ENCODE assay signal across 8 cellular contexts in the genomic region with DNA sequence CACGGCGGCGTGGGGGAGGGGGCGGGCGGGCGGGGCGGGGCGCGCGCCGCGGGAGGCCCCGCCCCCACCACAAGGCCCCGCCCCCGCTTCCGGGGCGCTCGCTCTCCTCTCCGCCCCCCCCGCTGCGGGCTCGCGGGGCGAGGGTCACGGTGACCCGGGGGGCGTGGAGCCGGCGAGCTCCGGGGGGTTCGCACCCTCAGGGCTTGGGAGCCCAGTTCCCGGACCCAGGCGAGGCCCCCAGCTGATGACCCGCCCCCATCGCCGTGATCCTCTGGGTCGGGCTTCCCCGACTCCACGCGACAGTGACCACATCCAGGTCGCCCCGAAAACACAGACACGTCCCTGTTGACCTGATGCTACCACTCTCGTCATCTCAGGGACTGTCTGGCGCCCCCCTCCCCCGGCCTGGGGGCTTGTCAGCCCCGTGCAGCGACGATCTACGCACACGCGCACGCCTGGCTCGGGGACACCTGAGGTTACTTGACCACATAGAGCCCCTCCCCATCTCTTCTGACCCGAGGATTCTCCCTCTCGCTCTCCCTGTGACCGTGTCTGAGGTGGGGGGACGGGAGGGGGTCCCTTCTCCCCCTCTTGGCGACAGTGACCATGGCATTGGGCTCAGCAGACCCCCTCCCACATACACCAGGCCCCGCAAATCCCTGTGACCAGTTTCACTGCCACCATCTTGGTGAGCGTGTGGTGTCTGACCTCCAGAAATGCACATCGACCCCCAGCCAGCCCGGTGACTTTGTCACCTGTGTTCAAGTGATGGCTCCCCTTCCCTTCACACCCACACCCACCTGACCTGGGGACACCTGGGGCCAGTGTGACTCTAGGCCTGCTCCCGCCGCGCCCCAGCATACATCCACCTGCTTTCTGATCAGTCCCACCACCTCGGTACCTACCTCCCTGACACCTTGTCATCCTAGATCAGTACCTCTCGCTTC. TPM values are rescaled to one million over a fixed set of nuclear protein-coding genes. Genes with fewer than 3 reads are reported as not detected.
A peak's percentile ranks its signal among the peaks of the same experiment; 100 is the strongest.
DNase-seq lines count a peak whose midpoint lies in the region; ATAC-seq and TF ChIP-seq lines count a peak whose summit lies in the region.

No MANE protein-coding gene starts in this region.

- H3K4me3 Mint-ChIP-seq in T-helper 17 cell (peak overlapping the region; percentile 91), mesothelial cell of epicardium (peak overlapping the region; percentile 85)

- H3K27me3 Mint-ChIP-seq in T-helper 17 cell (no peaks in the 10 kb centered on the region), mesothelial cell of epicardium (ENCODE audit: low read depth) (peaks cover 2% of the 10 kb centered on the region)

- H3K36me3 Mint-ChIP-seq in T-helper 17 cell (ENCODE audit: low read depth) (no peaks in the 10 kb centered on the region), mesothelial cell of epicardium (peaks cover 3% of the 10 kb centered on the region)

- intact Hi-C loops in dorsolateral prefrontal cortex (cut with DNase I) (loop anchor here in 1 of 2 donors (1.0 to 10.0 kb wide), 3 partner anchors 16 to 220 kb away; a partner anchor contains a TSS), transverse colon (cut with DNase I; ENCODE audit: low total_unique reads) (loop anchor here (5.0 kb wide), 1 partner anchor 1547 kb away; no protein-coding TSS in a partner anchor)

- POLR2A ChIA-PET in AG04449 (lab: Yijun Ruan, JAX), result interaction anchor here (0.6 to 1.6 kb wide), 7 partner anchors 11 to 472 kb away, joined by 3 to 13 read pairs (median 6); a partner anchor contains a TSS

- H3K27ac Mint-ChIP-seq in T-helper 17 cell, result peak overlapping the region; percentile 97
- H3K27ac Mint-ChIP-seq in mesothelial cell of epicardium, result peak overlapping the region; percentile 64

- peak; percentile 42 for ATAC-seq in GM18511 (IDR thresholded peaks at IDR 0.05; ENCODE audit: unreplicated experiment)
- peak; percentile 19 for ATAC-seq in HG03039 (IDR thresholded peaks at IDR 0.05; ENCODE audit: unreplicated experiment)
- peak; percentile 68 for ATAC-seq in T-helper 17 cell

- in situ Hi-C loops in transverse colon (cut with MboI; ENCODE audit: low pct_ligation_motif_present in 1 of 4, low pct_unique_long_range_greater_than_20kb in 1 of 4, low sequenced_read_pairs in 3 of 4), result no loop called here

- H3K27ac ChIP-seq in dorsolateral prefrontal cortex (peak overlapping the region in 56 of 59 donors; percentile 54 to 97 (median 89)), transverse colon (peak overlapping the region; percentile 86 to 91 (median 88))

- TF ChIP-seq CTCF in AG04449 (IDR thresholded peaks at IDR 0.05; ENCODE audit: insufficient read depth, low read length, missing control alignments), result no peak
- no peak for TF ChIP-seq CTCF in dorsolateral prefrontal cortex (IDR thresholded peaks at IDR 0.05 in 54 of 56, conservative IDR thresholded peaks at IDR 0.05 in 2 of 56; ENCODE audit: low read depth in 1 of 56, partially characterized antibody in 56 of 56)
- no peak for TF ChIP-seq CTCF in mesothelial cell of epicardium (IDR thresholded peaks at IDR 0.05; ENCODE audit: unreplicated experiment)
- TF ChIP-seq CTCF in transverse colon (IDR thresholded peaks at IDR 0.05), result no peak

- TF ChIP-seq EP300 in transverse colon (IDR thresholded peaks at IDR 0.05; ENCODE audit: low read depth), result no peak

- peaks cover 18 to 32% (median 26%) of the 10 kb centered on the region in 4 donors for H3K4me1 ChIP-seq in transverse colon

- no peaks in the 10 kb centered on the region for H3K27me3 ChIP-seq in dorsolateral prefrontal cortex
- H3K27me3 ChIP-seq in transverse colon, result no peaks in the 10 kb centered on the region

- H3K36me3 ChIP-seq in transverse colon, result no peaks in the 10 kb centered on the region

- H3K4me1 Mint-ChIP-seq in T-helper 17 cell (peaks cover 20% of the 10 kb centered on the region), mesothelial cell of epicardium (peaks cover 20% of the 10 kb centered on the region)

- whole genome bisulfite sequencing in transverse colon (ENCODE audit: low coverage in 1 of 2), 2 donors, result 13 to 35% methylated on average over 4 to 32 of the region's 68 CpGs

- H3K9me3 ChIP-seq in T-helper 17 cell (ENCODE audit: control insufficient read depth, low read length, poor library complexity, severe bottlenecking), result no peaks in the 10 kb centered on the region
- no peaks in the 10 kb centered on the region for H3K9me3 ChIP-seq in transverse colon

- CTCF ChIA-PET in AG04449 (lab: Yijun Ruan, JAX), result interaction anchor here (0.6 to 1.9 kb wide), 15 partner anchors 8 to 970 kb away, joined by 3 to 13 read pairs (median 5); a partner anchor contains a TSS

- DNase-seq in AG04449 (ENCODE audit: low read depth, low spot score), result no peak
- DNase-seq in T-helper 17 cell, result peak; percentile 70 to 75 (median 70)
- no peak for DNase-seq in dorsolateral prefrontal cortex
- DNase-seq in mesothelial cell of epicardium (ENCODE audit: low spot score in 2 of 2, unreplicated experiment in 2 of 2), result no peak
- peak; percentile 62 for DNase-seq in transverse colon
- DNase-seq in NCI-H2029 treated with DMSO at 0.1 percent for 48 hours (lab: John Stamatoyannopoulos, UW), result no peak

- no peaks in the 10 kb centered on the region for H3K9me3 Mint-ChIP-seq in mesothelial cell of epicardium

- H3K4me3 ChIP-seq in AG04449 (ENCODE audit: low read depth, low read length) (peak overlapping the region; percentile 91), dorsolateral prefrontal cortex (peak overlapping the region; percentile 61 to 99 (median 88)), transverse colon (peak overlapping the region; percentile 45 to 92 (median 68))

- TF ChIP-seq POLR2A in transverse colon (IDR thresholded peaks at IDR 0.05), result no peak

RNA-seq across cellular contexts. Expression of a gene that starts 0.7 kb away (rescaled TPM):
- total RNA-seq in T-helper 17 cell, result 100 to 1,000 TPM; 104 to 107 TPM
- total RNA-seq in dorsolateral prefrontal cortex, result 10 to 100 TPM; 28.0 to 51.9 (median 39.4) TPM
- 52.1 to 55.6 TPM (median 52.2 TPM) in 3 replicates for total RNA-seq in mesothelial cell of epicardium
- total RNA-seq in transverse colon, result 100 to 1,000 TPM in 1 of 4 donors, 10 to 100 TPM in 3; 11.9 to 125 (median 20.9) TPM

RNA-seq across cellular contexts. Expression of a gene that starts 10.3 kb away (rescaled TPM):
- total RNA-seq in T-helper 17 cell (1 to 10 TPM; 1.4 to 1.7 TPM), dorsolateral prefrontal cortex (10 to 100 TPM in 119 of 120 experiments, 1 to 10 TPM in 1; 9.8 to 66.3 (median 34.6) TPM), mesothelial cell of epicardium (1.2 to 1.7 TPM (median 1.2 TPM) in 3 replicates), transverse colon (1 to 10 TPM in 1 of 4 donors, not detected in 3; 1.4 TPM)

RNA-seq across cellular contexts. Expression of a gene that starts 15.8 kb away (rescaled TPM):
- total RNA-seq in T-helper 17 cell (10 to 100 TPM; 12.6 to 16.0 TPM), dorsolateral prefrontal cortex (10 to 100 TPM; 11.3 to 27.9 (median 16.9) TPM), mesothelial cell of epicardium (15.6 to 16.8 TPM (median 16.3 TPM) in 3 replicates), transverse colon (10 to 100 TPM; 11.4 to 35.9 (median 13.0) TPM)

RNA-seq across cellular contexts. Expression of a gene that starts 16.0 kb away (rescaled TPM):
- not detected for total RNA-seq in T-helper 17 cell
- under 1 TPM in 4 of 120 experiments, not detected in 116; 0.15 to 0.20 (median 0.18) TPM for total RNA-seq in dorsolateral prefrontal cortex
- 4.3 to 5.2 TPM (median 4.9 TPM) in 3 replicates for total RNA-seq in mesothelial cell of epicardium
- 1 to 10 TPM in 1 of 4 donors, under 1 TPM in 1, not detected in 2; 0.79 to 1.5 TPM for total RNA-seq in transverse colon

RNA-seq across cellular contexts. Expression of a gene that starts 21.6 kb away (rescaled TPM):
- total RNA-seq in T-helper 17 cell (not detected), dorsolateral prefrontal cortex (100 to 1,000 TPM in 78 of 120 experiments, 10 to 100 TPM in 42; 38.0 to 212 (median 112) TPM), mesothelial cell of epicardium (50.5 to 53.6 TPM (median 51.2 TPM) in 3 replicates), transverse colon (10 to 100 TPM in 1 of 4 donors, 1 to 10 TPM in 3; 2.9 to 29.7 (median 4.8) TPM)

Comparison
In these comparisons a context has a peak if more than half of its experiments do, and no peak if none do; other contexts are left out.
1. DNase-seq: peak in T-helper 17 cell (3 of 3) and transverse colon (single experiment); none in AG04449 (single experiment), dorsolateral prefrontal cortex (0 of 10), mesothelial cell of epicardium (0 of 2) and NCI-H2029 treated with DMSO at 0.1 percent for 48 hours (single experiment).
2. Peak in every context shown above with its lines, with median percentiles within 50 percentile points of each other: H3K4me3 ChIP-seq and ATAC-seq.